27 cellular contexts compared by ENCODE assay signal in genomic region chr6:101613556-101613955, GRCh38.
A peak's percentile ranks its signal among the peaks of the same experiment; 100 is the strongest.
DNase-seq lines count a peak whose midpoint lies in the region; ATAC-seq, FAIRE-seq and TF ChIP-seq lines count a peak whose summit lies in the region.
"Had no signal": no experiment of that assay in that cellular context is flagged by ENCODE, and none has a peak within 500 bp of the region (broad histone marks: within the 10 kb centered on the region; RNA-seq: fewer than 3 reads in every experiment).

No MANE protein-coding gene starts in this region.

- H3K27me3 Mint-ChIP-seq in GM23338 (ENCODE audit: insufficient read depth, low read depth, poor library complexity), result peaks cover 1% of the 10 kb centered on the region
- H3K27me3 Mint-ChIP-seq: B cell had no signal

- FAIRE-seq in K562 (lab: Jason Lieb, UNC), result no peak
- FAIRE-seq: A549, GM18507 had no signal

- H3K9me2 ChIP-seq in GM23338 (ENCODE audit: insufficient read depth), result no peaks in the 10 kb centered on the region

- no peak overlapping the region; the same call in 1 of the 2 replicates for H3K4me2 ChIP-seq in GM23338
- H3K4me2 ChIP-seq in K562 (ENCODE audit: insufficient read depth, low read length), result no peak overlapping the region
- H3K4me2 ChIP-seq: A549 had no signal

- TF ChIP-seq RAD21 in K562 (CRISPR knock-in tag; conservative IDR thresholded peaks at IDR 0.05 in 1 of 2, IDR thresholded peaks at IDR 0.05 in 1 of 2), result no peak

- H3K9me3 ChIP-seq in HUES6 (ENCODE audit: control insufficient read depth, insufficient read depth, low read depth, low read length), result no peaks in the 10 kb centered on the region
- no peaks in the 10 kb centered on the region for H3K9me3 ChIP-seq in K562 (replicated peaks; ENCODE audit: control insufficient read depth, insufficient read depth, low read depth, low read length)
- H3K9me3 ChIP-seq: A549, Caco-2, SJCRH30 had no signal

- WGBS in K562 (ENCODE audit: insufficient coverage, low coverage, missing lambda C conversion rate), result 0% methylated on average over 2 of the region's 2 CpGs

- CTCF ChIA-PET in K562 (lab: Yijun Ruan, JAX; ENCODE audit: low intra/inter-chr PET ratio), result no interaction called here

- H3K4me3 ChIP-seq in GM23338, result no peak overlapping the region
- no peak overlapping the region for H3K4me3 ChIP-seq in HUES6 (ENCODE audit: low read depth, low read length)
- no peak overlapping the region for H3K4me3 ChIP-seq in K562
- H3K4me3 ChIP-seq: A549, SJCRH30 had no signal

- H3K4me1 Mint-ChIP-seq in GM23338, result peaks cover 36% of the 10 kb centered on the region
- H3K4me1 Mint-ChIP-seq: B cell had no signal

- H3K9me3 Mint-ChIP-seq in GM23338, result no peaks in the 10 kb centered on the region

- H3K36me3 Mint-ChIP-seq in GM23338 (ENCODE audit: low read depth), result no peaks in the 10 kb centered on the region
- H3K36me3 Mint-ChIP-seq: CD8-positive, alpha-beta T cell had no signal

- H3K9ac ChIP-seq in HUES6 (ENCODE audit: low read length) (no peak overlapping the region), K562 (ENCODE audit: insufficient read depth in 1 of 2, low read depth in 2 of 2, low read length in 2 of 2) (no peak overlapping the region)

- no peak for TF ChIP-seq EP300 in K562 (IDR thresholded peaks at IDR 0.05; ENCODE audit: low read length)

- POLR2A ChIA-PET in K562 (lab: Yijun Ruan, JAX), result no interaction called here

- BruUV-seq in K562 (replicated peaks; lab: Mats Ljungman, UMichigan), result no TSS peak

- H3K4me1 ChIP-seq in GM23338 (ENCODE audit: insufficient read depth) (peaks cover 19% of the 10 kb centered on the region), HUES6 (ENCODE audit: control insufficient read depth, insufficient read depth, low read length) (peaks cover 30% of the 10 kb centered on the region), K562 (replicated peaks in 1 of 2; ENCODE audit: control insufficient read depth in 2 of 2, insufficient read depth in 2 of 2, low read length in 2 of 2) (no peaks in the 10 kb centered on the region)
- H3K4me1 ChIP-seq: A549, Caco-2, SJCRH30 had no signal

- H3K4me3 Mint-ChIP-seq in GM23338, result no peak overlapping the region
- H3K4me3 Mint-ChIP-seq: B cell; CD8-positive, alpha-beta T cell had no signal

- no peaks in the 10 kb centered on the region for H3F3A ChIP-seq in GM23338 (replicated peaks; ENCODE audit: low read depth)

- intact Hi-C loops in K562 (cut with micrococcal nuclease), result no loop called here

- no peaks in the 10 kb centered on the region for H3K9me1 ChIP-seq in K562 (ENCODE audit: control insufficient read depth, insufficient read depth, low read length)

- H3K79me2 ChIP-seq in GM23338 (replicated peaks; ENCODE audit: insufficient read depth), result no peaks in the 10 kb centered on the region
- H3K79me2 ChIP-seq in K562 (ENCODE audit: control insufficient read depth, insufficient read depth, low read length), result no peaks in the 10 kb centered on the region

- in situ Hi-C loops in K562 (cut with MboI), result no loop called here
- in situ Hi-C loops in GM13976 (cut with MboI; ENCODE audit: low sequenced_read_pairs, unreplicated experiment), result no loop called here

- no peak overlapping the region for H2AFZ ChIP-seq in GM23338
- no peak overlapping the region for H2AFZ ChIP-seq in K562 (ENCODE audit: low read depth, low read length)

- no peak for ATAC-seq in GM23338
- ATAC-seq in K562, result no peak
- ATAC-seq: A549; CD8-positive, alpha-beta T cell; PC-3; Right ventricle myocardium inferior had no signal

- no peak overlapping the region for H3K27ac ChIP-seq in GM23338 (ENCODE audit: low read depth)
- H3K27ac ChIP-seq in HUES6 (ENCODE audit: low read depth, low read length), result peak overlapping the region; percentile 90
- no peak overlapping the region for H3K27ac ChIP-seq in K562 (ENCODE audit: extremely low read depth, low read depth, low read length)
- H3K27ac ChIP-seq: A549, C4-2B, SJCRH30 had no signal

- TF ChIP-seq CTCF in GM23338 (conservative IDR thresholded peaks at IDR 0.05; ENCODE audit: low read depth in 2 of 2), result no peak
- TF ChIP-seq CTCF in K562 (IDR thresholded peaks at IDR 0.05 in 2 of 3, conservative IDR thresholded peaks at IDR 0.05 in 1 of 3; ENCODE audit: insufficient read depth in 2 of 3, low read depth in 1 of 3, low read length in 3 of 3), result no peak
- TF ChIP-seq CTCF in GM13976 (IDR thresholded peaks at IDR 0.05; ENCODE audit: borderline replicate concordance, control extremely low read depth, extremely low read depth, insufficient read depth, missing control alignments), result no peak

- TF ChIP-seq POLR2A in K562 (conservative IDR thresholded peaks at IDR 0.05), result no peak

- H3K27me3 ChIP-seq in GM23338 (ENCODE audit: insufficient read depth) (no peaks in the 10 kb centered on the region), HUES6 (ENCODE audit: control insufficient read depth, insufficient read depth, low read length) (no peaks in the 10 kb centered on the region), K562 (ENCODE audit: control insufficient read depth in 2 of 2, insufficient read depth in 2 of 2, low read length in 2 of 2) (no peaks in the 10 kb centered on the region)
- H3K27me3 ChIP-seq: SJCRH30 had no signal

- H4K20me1 ChIP-seq in GM23338 (replicated peaks; ENCODE audit: insufficient read depth), result no peaks in the 10 kb centered on the region
- H4K20me1 ChIP-seq in K562 (replicated peaks; ENCODE audit: control insufficient read depth, insufficient read depth, low read length), result no peaks in the 10 kb centered on the region

- H3K27ac Mint-ChIP-seq in GM23338, result peak overlapping the region; percentile 71
- H3K27ac Mint-ChIP-seq: B cell; CD8-positive, alpha-beta T cell had no signal

- DNase-seq in GM23338 (ENCODE audit: low spot score) (no peak), K562 (ENCODE audit: extremely low read depth in 1 of 4, low spot score in 3 of 4) (no peak), kidney tubule cell (ENCODE audit: low spot score) (peak; percentile 69), GM13976 (ENCODE audit: low spot score) (no peak), cerebellar cortex (ENCODE audit: low spot score) (no peak), DMS114 treated with DMSO at 0.1 percent for 48 hours (lab: John Stamatoyannopoulos, UW; ENCODE audit: unreplicated experiment) (no peak)
- DNase-seq: Caco-2; CD8-positive, alpha-beta T cell; DMS 273 treated with DMSO at 0.1 percent for 48 hours; GOT3; Karpas-422; NCI-H1092; NCI-H1417 treated with DMSO at 0.1 percent for 48 hours; NCI-H1694 treated with DMSO at 0.1 percent for 48 hours; NCI-H2081; NCI-H2171; NCI-H524; NCI-H82; NK-92 treated with Interleukin-12 subunit alpha and Interleukin-12 subunit beta, amount 100 ng/mL, for 24 hours; PC-3; SJCRH30 had no signal

- H3K36me3 ChIP-seq in GM23338 (ENCODE audit: insufficient read depth) (no peaks in the 10 kb centered on the region), HUES6 (ENCODE audit: control insufficient read depth, insufficient read depth, low read length) (no peaks in the 10 kb centered on the region), K562 (ENCODE audit: control insufficient read depth, insufficient read depth, low read length) (no peaks in the 10 kb centered on the region)
- H3K36me3 ChIP-seq: SJCRH30 had no signal

TF ChIP-seq in GM23338, 12 proteins besides CTCF, POLR2A, EP300 and RAD21 (continues in another document):
- TF ChIP-seq JUNB (IDR thresholded peaks at IDR 0.05; ENCODE audit: unreplicated experiment) (no peak), POLR2AphosphoS5 (IDR thresholded peaks at IDR 0.05; ENCODE audit: low read depth) (no peak)

TF ChIP-seq in K562, 482 proteins besides CTCF, POLR2A, EP300 and RAD21:
- TF ChIP-seq TFE3 (CRISPR knock-in tag; IDR thresholded peaks at IDR 0.05) (0 out of 2 replicates have a peak, but pooled peaks have one; percentile 13), SNAPC5 (CRISPR knock-in tag; IDR thresholded peaks at IDR 0.05) (no peak)
